23 cellular contexts compared by ENCODE assay signal in genomic region chr16:15795615-15796014, GRCh38.
A peak's percentile ranks its signal among the peaks of the same experiment; 100 is the strongest.
DNase-seq lines count a peak whose midpoint lies in the region; ATAC-seq, FAIRE-seq and TF ChIP-seq lines count a peak whose summit lies in the region.
"Had no signal": no experiment of that assay in that cellular context is flagged by ENCODE, and none has a peak within 500 bp of the region (broad histone marks: within the 10 kb centered on the region; RNA-seq: fewer than 3 reads in every experiment).

No MANE protein-coding gene starts in this region.

- H3K4me1 ChIP-seq in HepG2 (ENCODE audit: insufficient read depth, low read length) (no peaks in the 10 kb centered on the region), right lobe of liver (no peaks in the 10 kb centered on the region), gastroesophageal sphincter (peaks cover 2 to 99% (median 9%) of the 10 kb centered on the region in 3 donors), rectal smooth muscle tissue (ENCODE audit: control insufficient read depth, insufficient read depth, low read length) (peaks cover 34% of the 10 kb centered on the region), tibial artery (peaks cover 0 to 100% (median 54%) of the 10 kb centered on the region in 4 donors)
- H3K4me1 ChIP-seq: Caco-2 had no signal

- TF ChIP-seq EP300 in HepG2 (IDR thresholded peaks at IDR 0.05; ENCODE audit: low read depth in 2 of 2, low read length in 2 of 2) (no peak), HepG2 (CRISPR knock-in tag; IDR thresholded peaks at IDR 0.05; ENCODE audit: borderline replicate concordance) (no peak), gastroesophageal sphincter (IDR thresholded peaks at IDR 0.05) (no peak)

- no peak overlapping the region for H3K9ac ChIP-seq in HepG2 (ENCODE audit: insufficient read depth, low read depth, low read length)
- no peak overlapping the region for H3K9ac ChIP-seq in rectal smooth muscle tissue (ENCODE audit: low read length)
- H3K9ac ChIP-seq: BLaER1, GM23248 had no signal

- H4K20me1 ChIP-seq in HepG2 (ENCODE audit: insufficient read depth, low read length), result no peaks in the 10 kb centered on the region
- H4K20me1 ChIP-seq: BLaER1 had no signal

- no peak overlapping the region for H2AFZ ChIP-seq in HepG2 (ENCODE audit: low read length)
- H2AFZ ChIP-seq: GM23248 had no signal

- no peak for ATAC-seq in HepG2
- no peak for ATAC-seq in right lobe of liver
- no peak for ATAC-seq in gastroesophageal sphincter
- ATAC-seq: CD8-positive, alpha-beta T cell had no signal

- in situ Hi-C loops in HepG2 (cut with HindIII; ENCODE audit: extremely low pct_ligation_motif_present, low pct_unique_long_range_greater_than_20kb), result no loop called here

- no peak for DNase-seq in HepG2 (ENCODE audit: low spot score)
- DNase-seq in right lobe of liver, result no peak
- DNase-seq in tibial artery, result no peak
- DNase-seq in activated effector memory CD4-positive, alpha-beta T cell treated with anti-CD3 and anti-CD28 coated beads, Interleukin-2, amount 50 U/mL, for 16 hours, result no peak
- DNase-seq in NCI-H1417 (lab: John Stamatoyannopoulos, UW), result no peak
- no peak for DNase-seq in SHP77 (lab: John Stamatoyannopoulos, UW)
- DNase-seq: Caco-2; CD4-positive, CD25-positive, alpha-beta regulatory T cell; CD8-positive, alpha-beta T cell; DMS153; DND-41; GM23248; H7; HCEC 1CT had no signal

- no peak overlapping the region for H3K4me2 ChIP-seq in HepG2 (ENCODE audit: low read depth, low read length)
- H3K4me2 ChIP-seq: BLaER1 had no signal

- FAIRE-seq in HepG2 (lab: Jason Lieb, UNC), result no peak
- FAIRE-seq: A204.1, G401.6, GM12892, H1 had no signal

- POLR2A ChIA-PET in HepG2 (lab: Yijun Ruan, JAX), result interaction anchor here (0.6 kb wide), 1 partner anchor 53 kb away, joined by 3 read pairs; no protein-coding TSS in a partner anchor

- H3K36me3 ChIP-seq in HepG2 (replicated peaks in 1 of 2; ENCODE audit: control insufficient read depth in 1 of 2, insufficient read depth in 2 of 2, low read length in 2 of 2), result no peaks in the 10 kb centered on the region
- H3K36me3 ChIP-seq in right lobe of liver, result no peaks in the 10 kb centered on the region
- H3K36me3 ChIP-seq in gastroesophageal sphincter, result peaks cover 0 to 77% of the 10 kb centered on the region in 2 donors
- H3K36me3 ChIP-seq in rectal smooth muscle tissue (ENCODE audit: control insufficient read depth, insufficient read depth, low read length), result peaks cover 4% of the 10 kb centered on the region
- peaks cover 45 to 67% (median 49%) of the 10 kb centered on the region in 3 donors for H3K36me3 ChIP-seq in tibial artery
- H3K36me3 ChIP-seq: BLaER1 had no signal

- TF ChIP-seq CTCF in HepG2 (CRISPR knock-in tag; IDR thresholded peaks at IDR 0.05), result no peak
- no peak for TF ChIP-seq CTCF in right lobe of liver (IDR thresholded peaks at IDR 0.05)
- no peak for TF ChIP-seq CTCF in gastroesophageal sphincter (IDR thresholded peaks at IDR 0.05)
- no peak for TF ChIP-seq CTCF in tibial artery (IDR thresholded peaks at IDR 0.05)

- no TSS peak for BruUV-seq in HepG2 (replicated peaks; lab: Mats Ljungman, UMichigan)

- intact Hi-C loops in HepG2 (cut with micrococcal nuclease; ENCODE audit: unreplicated experiment), result no loop called here
- intact Hi-C loops in right lobe of liver (cut with DNase I), result no loop called here
- intact Hi-C loops in tibial artery (cut with DNase I; ENCODE audit: low total_unique reads), result no loop called here

- peaks cover 11% of the 10 kb centered on the region; the same call in 1 of the 2 replicates for H3K9me3 ChIP-seq in HepG2 (ENCODE audit: low read length)
- H3K9me3 ChIP-seq in right lobe of liver, result no peaks in the 10 kb centered on the region
- peaks cover 0 to 5% (median 0%) of the 10 kb centered on the region in 3 donors for H3K9me3 ChIP-seq in gastroesophageal sphincter
- no peaks in the 10 kb centered on the region for H3K9me3 ChIP-seq in tibial artery
- H3K9me3 ChIP-seq: Caco-2 had no signal

- 2% methylated on average over 1 of the region's 1 CpG for WGBS in HepG2 (ENCODE audit: low lambda C conversion rate)
- WGBS in right lobe of liver (ENCODE audit: insufficient coverage, low coverage, low lambda C conversion rate, missing lambda C conversion rate), result 56% methylated on average over 1 of the region's 1 CpG
- 13 to 82% methylated on average over 1 of the region's 1 CpG for WGBS in gastroesophageal sphincter (ENCODE audit: low coverage in 1 of 2), 2 donors

- no peak for TF ChIP-seq RAD21 in HepG2 (CRISPR knock-in tag; IDR thresholded peaks at IDR 0.05)

- CTCF ChIA-PET in HepG2 (lab: Yijun Ruan, JAX; ENCODE audit: low intra/inter-chr PET ratio, low total read pairs), result no interaction called here

- H3K27me3 ChIP-seq in HepG2 (ENCODE audit: control insufficient read depth in 1 of 2, insufficient read depth in 2 of 2, low read length in 2 of 2), result no peaks in the 10 kb centered on the region; a peak in 1 of 5 replicates
- no peaks in the 10 kb centered on the region for H3K27me3 ChIP-seq in right lobe of liver
- H3K27me3 ChIP-seq in gastroesophageal sphincter, result no peaks in the 10 kb centered on the region
- no peaks in the 10 kb centered on the region for H3K27me3 ChIP-seq in rectal smooth muscle tissue (ENCODE audit: control insufficient read depth, insufficient read depth, low read length)
- no peaks in the 10 kb centered on the region for H3K27me3 ChIP-seq in tibial artery
- H3K27me3 ChIP-seq: BLaER1 had no signal

- no peak overlapping the region for H3K4me3 ChIP-seq in HepG2 (replicated peaks in 1 of 3; ENCODE audit: insufficient read depth in 1 of 3, low read depth in 2 of 3, low read length in 3 of 3)
- H3K4me3 ChIP-seq in right lobe of liver, result no peak overlapping the region
- H3K4me3 ChIP-seq in gastroesophageal sphincter, result no peak overlapping the region
- no peak overlapping the region for H3K4me3 ChIP-seq in rectal smooth muscle tissue (ENCODE audit: low read length)
- H3K4me3 ChIP-seq in tibial artery, result no peak overlapping the region
- H3K4me3 ChIP-seq: BLaER1, GM23248 had no signal

- H3K27ac ChIP-seq in HepG2 (ENCODE audit: extremely low read length, insufficient read depth, low read length) (no peak overlapping the region), right lobe of liver (no peak overlapping the region), gastroesophageal sphincter (peak overlapping the region; percentile 26 to 78 (median 61)), rectal smooth muscle tissue (ENCODE audit: low read depth, low read length) (peak overlapping the region; percentile 57), tibial artery (peak overlapping the region; percentile 64 to 74)
- H3K27ac ChIP-seq: 22Rv1, BLaER1, C4-2B, GM23248 had no signal

- no peaks in the 10 kb centered on the region for H3K79me2 ChIP-seq in HepG2 (ENCODE audit: insufficient read depth, low read length)

- TF ChIP-seq POLR2A in HepG2 (IDR thresholded peaks at IDR 0.05; ENCODE audit: insufficient read depth in 1 of 2, low read depth in 2 of 2, low read length in 2 of 2), result no peak
- TF ChIP-seq POLR2A in right lobe of liver (IDR thresholded peaks at IDR 0.05), result no peak
- TF ChIP-seq POLR2A in gastroesophageal sphincter (IDR thresholded peaks at IDR 0.05), result no peak

TF ChIP-seq in HepG2, 621 proteins besides CTCF, POLR2A, EP300 and RAD21 (continues in another document):
- no peak for TF ChIP-seq NFE2 (CRISPR knock-in tag; IDR thresholded peaks at IDR 0.05)
- no peak for TF ChIP-seq ZNF816 (CRISPR knock-in tag; IDR thresholded peaks at IDR 0.05; ENCODE audit: borderline replicate concordance)
- no peak for TF ChIP-seq CCDC6 (CRISPR knock-in tag; IDR thresholded peaks at IDR 0.05)
- peak; percentile 63 for TF ChIP-seq ZNF629 (CRISPR knock-in tag; conservative IDR thresholded peaks at IDR 0.05)
- TF ChIP-seq ARID3A (IDR thresholded peaks at IDR 0.05; ENCODE audit: low read depth, low read length), result no peak

Comparison
In these comparisons a context has a peak if more than half of its experiments do, and no peak if none do; other contexts are left out.
1. H3K27ac ChIP-seq: peak in gastroesophageal sphincter (4 of 4), rectal smooth muscle tissue (single experiment) and tibial artery (2 of 2); none in HepG2 (single experiment) and right lobe of liver (0 of 3).